In genomic region chr1:30607723-30608122, GRCh38 we compare ENCODE assay signal across 22 cellular contexts.
"Had no signal": no experiment of that assay in that cellular context is flagged by ENCODE, and none has a peak within 500 bp of the region (broad histone marks: within the 10 kb centered on the region; RNA-seq: fewer than 3 reads in every experiment).

No MANE protein-coding gene starts in this region.

- H2AFZ ChIP-seq: hepatocyte had no signal

- H3K36me3 ChIP-seq: left ventricle myocardium inferior, ovary, stomach, thyroid gland, transverse colon, upper lobe of left lung had no signal

- ATAC-seq: naive thymus-derived CD4-positive, alpha-beta T cell; natural killer cell treated with Interleukin-12 subunit alpha and Interleukin-12 subunit beta and Interleukin-15 and Interleukin-18, amount 100 ng/mL, for 72 hours; right cardiac atrium; sciatic nerve; stimulated activated naive B cell treated with anti-CD40 and anti-IgM and Interleukin-4, amounts not matched to agents 10 μg/mL and 1 μg/mL and 100 μg/mL, for 72 hours; stimulated activated naive CD8-positive, alpha-beta T cell treated with anti-CD3 and anti-CD28 coated beads, Interleukin-15, Interleukin-2, amounts not matched to agents 100 U/mL and 50 U/mL, for 24 hours had no signal

- H3K4me1 ChIP-seq: left ventricle myocardium inferior, stomach, testis, thyroid gland, transverse colon, upper lobe of left lung had no signal

- DNase-seq: kidney; left ventricle myocardium inferior; mesendoderm; naive thymus-derived CD4-positive, alpha-beta T cell; ovary; right cardiac atrium; stimulated activated CD4-positive, alpha-beta T cell treated with anti-CD3 and anti-CD28 coated beads, Interleukin-12 subunit alpha, Interleukin-12 subunit beta, amount 100 ng/mL, for 4 hours; stimulated activated CD4-positive, alpha-beta T cell treated with anti-CD3 and anti-CD28 coated beads, Interleukin-15, amount 100 ng/mL, for 24 hours; stimulated activated CD4-positive, alpha-beta T cell treated with anti-CD3 and anti-CD28 coated beads, Interleukin-2, amount 100 ng/mL, for 24 hours; stimulated activated CD4-positive, alpha-beta T cell treated with anti-CD3 and anti-CD28 coated beads, Interleukin-4, amount 100 ng/mL, for 1 hour; stimulated activated naive B cell treated with anti-CD40 and anti-IgM and Interleukin-4, amounts not matched to agents 10 μg/mL and 1 μg/mL and 100 μg/mL, for 72 hours; stimulated activated naive CD8-positive, alpha-beta T cell treated with anti-CD3 and anti-CD28 coated beads, Interleukin-15, Interleukin-2, amounts not matched to agents 100 U/mL and 50 U/mL, for 24 hours; stomach; testis; thyroid gland; transverse colon; upper lobe of left lung had no signal

- FAIRE-seq: kidney had no signal

- H3K4me2 ChIP-seq: hepatocyte had no signal

- H3K27ac ChIP-seq: hepatocyte, left ventricle myocardium inferior, ovary, skin epidermis, stomach, testis, thyroid gland, transverse colon, upper lobe of left lung had no signal

- H3K4me3 ChIP-seq: hepatocyte, left ventricle myocardium inferior, lung, ovary, skin epidermis, stomach, testis, thyroid gland, transverse colon, upper lobe of left lung had no signal

- H3K27me3 ChIP-seq: hepatocyte, ovary, testis, thyroid gland, upper lobe of left lung had no signal

- H3K79me2 ChIP-seq: hepatocyte had no signal

- H3K9me3 ChIP-seq: left ventricle myocardium inferior, ovary, stomach, testis, thyroid gland, transverse colon, upper lobe of left lung had no signal
